Comparison of ENCODE assay signal across 1 cellular context in genomic region chr4:74431113-74431826, GRCh38.
TF ChIP-seq lines count a peak whose summit lies in the region.

No MANE protein-coding gene starts in this region.

TF ChIP-seq in K562, 482 proteins besides CTCF, POLR2A, EP300 and RAD21 (continued from another document):
- TF ChIP-seq NKRF (IDR thresholded peaks at IDR 0.05; ENCODE audit: borderline replicate concordance), result no peak
- TF ChIP-seq SMARCA4 (IDR thresholded peaks at IDR 0.05), result no peak
- no peak for TF ChIP-seq CREB3 (tag; conservative IDR thresholded peaks at IDR 0.05; ENCODE audit: low read depth)
- TF ChIP-seq CEBPB (tag; IDR thresholded peaks at IDR 0.05), result 0 out of 2 replicates have a peak, but pooled peaks have one; percentile 44
- 0 out of 2 replicates have a peak, but pooled peaks have one; percentile 10 for TF ChIP-seq TCF3 (CRISPR knock-in tag; IDR thresholded peaks at IDR 0.05)
- no peak for TF ChIP-seq MCM7 (IDR thresholded peaks at IDR 0.05)
- no peak for TF ChIP-seq MED1 (CRISPR knock-in tag; IDR thresholded peaks at IDR 0.05; ENCODE audit: borderline replicate concordance)
- no peak for TF ChIP-seq SMARCE1 (IDR thresholded peaks at IDR 0.05)
- no peak for TF ChIP-seq ILF3 (IDR thresholded peaks at IDR 0.05; ENCODE audit: borderline replicate concordance)
- no peak for TF ChIP-seq MCM2 (IDR thresholded peaks at IDR 0.05; ENCODE audit: low read depth)
TF ChIP-seq in K562: peak in this region for 3.
